Comparison of ENCODE assay signal across 9 cellular contexts in genomic region chr13:93226623-93227279, GRCh38. TPM values are rescaled to one million over a fixed set of nuclear protein-coding genes. Genes with fewer than 3 reads are reported as not detected.
A peak's percentile ranks its signal among the peaks of the same experiment; 100 is the strongest.
DNase-seq lines count a peak whose midpoint lies in the region; ATAC-seq and TF ChIP-seq lines count a peak whose summit lies in the region.
"Had no signal": no experiment of that assay in that cellular context is flagged by ENCODE, and none has a peak within 500 bp of the region (broad histone marks: within the 10 kb centered on the region; RNA-seq: fewer than 3 reads in every experiment).

GPC6 (plus strand) TSS chr13:93226807.

- no peak for TF ChIP-seq CTCF in H9 (conservative IDR thresholded peaks at IDR 0.05)
- no peak for TF ChIP-seq CTCF in cardiac fibroblast (IDR thresholded peaks at IDR 0.05; ENCODE audit: low read depth, low read length)
- no peak for TF ChIP-seq CTCF in suprapubic skin (IDR thresholded peaks at IDR 0.05)

- peaks cover 5% of the 10 kb centered on the region; the same call in 1 of the 2 replicates for H3K79me2 ChIP-seq in H9 (ENCODE audit: insufficient read depth, low read length)

- no peak within 1 kb of the TSS for H3K4ac ChIP-seq in H9 (ENCODE audit: low read depth, low read length)

- H3T11ph ChIP-seq in H9 (ENCODE audit: low read length) = no peak within 1 kb of the TSS

- H3K79me1 ChIP-seq in H9 (ENCODE audit: insufficient read depth, low read depth, low read length, poor library complexity, severe bottlenecking) = no peaks in the 10 kb centered on the region

- no peak within 1 kb of the TSS for H3K56ac ChIP-seq in H9 (ENCODE audit: insufficient read length, low read depth, low read length)

- peak within 1 kb of the TSS; percentile 67 for H3K18ac ChIP-seq in H9 (ENCODE audit: insufficient read length, low read depth, low read length)

- peak within 1 kb of the TSS; percentile 73 for H3K14ac ChIP-seq in H9 (ENCODE audit: insufficient read depth, low read length)

- TF ChIP-seq EP300 in suprapubic skin (IDR thresholded peaks at IDR 0.05) = no peak

- no peaks in the 10 kb centered on the region for H3K9me3 ChIP-seq in H9 (ENCODE audit: control insufficient read depth, low read depth, low read length)
- H3K9me3 ChIP-seq in suprapubic skin = no peaks in the 10 kb centered on the region

- DNase-seq in H9 = peak; percentile 61
- peak; percentile 69 for DNase-seq in NCI-H446 treated with DMSO at 0.1 percent for 48 hours (lab: John Stamatoyannopoulos, UW)
- DNase-seq in cardiac fibroblast (ENCODE audit: low read depth in 2 of 2) = peak; percentile 87 to 96
- DNase-seq in kidney glomerular epithelial cell (lab: John Stamatoyannopoulos, UW) = peak; percentile 84
- DNase-seq in suprapubic skin (ENCODE audit: low spot score in 2 of 2) = no peak
- DNase-seq in middle frontal gyrus (ENCODE audit: extremely low spot score, low spot score) = no peak
- no peak for DNase-seq in germinal center (ENCODE audit: low spot score)

- peak within 1 kb of the TSS; percentile 99 for H3K4me2 ChIP-seq in H9 (ENCODE audit: insufficient read depth, insufficient read length, low read length)

- peaks cover 1% of the 10 kb centered on the region for H3K27me3 Mint-ChIP-seq in H9 (ENCODE audit: low read depth)

- no peak within 1 kb of the TSS for H2BK120ac ChIP-seq in H9 (ENCODE audit: low read depth, low read length, poor library complexity, severe bottlenecking)

- no peaks in the 10 kb centered on the region for H4K20me1 ChIP-seq in H9 (ENCODE audit: control insufficient read depth, insufficient read depth, insufficient read length)

- H3K27me3 ChIP-seq in H9 (ENCODE audit: insufficient read depth, low read length) (no peaks in the 10 kb centered on the region), suprapubic skin (peaks cover 17% of the 10 kb centered on the region)

- no peak within 1 kb of the TSS for H2BK20ac ChIP-seq in H9 (ENCODE audit: low read depth, low read length, poor library complexity, severe bottlenecking)

- peak within 1 kb of the TSS; percentile 92 to 96 for H3K4me3 Mint-ChIP-seq in H9

- H3K4me1 ChIP-seq in H9 (ENCODE audit: insufficient read depth, low read length) (peaks cover 3% of the 10 kb centered on the region; the same call in 1 of the 2 replicates), suprapubic skin (peaks cover 23% of the 10 kb centered on the region)

- peaks cover 0 to 6% (median 0%) of the 10 kb centered on the region in 3 experiments; a peak in 3 of 7 replicates for H3K36me3 Mint-ChIP-seq in H9 (ENCODE audit: insufficient read depth in 1 of 3, low read depth in 3 of 3)

- H3K9ac ChIP-seq in H9 (ENCODE audit: extremely low read depth, insufficient read length, low read length) = peak within 1 kb of the TSS; percentile 91

- H3K4me1 Mint-ChIP-seq in H9 = peaks cover 68 to 70% of the 10 kb centered on the region in 2 experiments

- H3K27ac Mint-ChIP-seq in H9 = peak within 1 kb of the TSS; percentile 76 to 96 (median 94)

- H4K5ac ChIP-seq in H9 (ENCODE audit: insufficient read length, low read depth, low read length) = peak within 1 kb of the TSS; percentile 31

- peaks cover 0 to 2% of the 10 kb centered on the region in 2 experiments; a peak in 1 of 5 replicates for H3K9me3 Mint-ChIP-seq in H9

- no peak for TF ChIP-seq POLR2A in suprapubic skin (IDR thresholded peaks at IDR 0.05)

- no CpG with 5 or more reads among the region's 31 CpGs for WGBS in H9 (ENCODE audit: extremely low coverage, insufficient read length, low lambda C conversion rate)
- WGBS in suprapubic skin = 2% methylated on average over 31 of the region's 31 CpGs

- no peak within 1 kb of the TSS for H2BK12ac ChIP-seq in H9 (ENCODE audit: insufficient read length, low read depth, low read length)

- no peak within 1 kb of the TSS for H2BK15ac ChIP-seq in H9 (ENCODE audit: low read depth, low read length)

- peak within 1 kb of the TSS; percentile 44 for H2AFZ ChIP-seq in H9 (ENCODE audit: low read length)

- H2BK5ac ChIP-seq in H9 (ENCODE audit: insufficient read length, low read length) = no peak within 1 kb of the TSS

- peaks cover 17% of the 10 kb centered on the region for H3K23me2 ChIP-seq in H9 (ENCODE audit: insufficient read length, low read depth, low read length, poor library complexity, severe bottlenecking)

- no peak within 1 kb of the TSS for H2AK5ac ChIP-seq in H9 (ENCODE audit: insufficient read length, low read length)

- H4K8ac ChIP-seq in H9 (replicated peaks; ENCODE audit: insufficient read length, low read depth, low read length) = no peak within 1 kb of the TSS

- no peak for ATAC-seq in GM18502 (IDR thresholded peaks at IDR 0.05; ENCODE audit: poor library complexity, unreplicated experiment)

- no peak within 1 kb of the TSS for H3K23ac ChIP-seq in H9 (ENCODE audit: insufficient read length, low read depth, low read length)

- no peaks in the 10 kb centered on the region for H3K36me3 ChIP-seq in suprapubic skin

- H3K27ac ChIP-seq in H9 (ENCODE audit: insufficient read length, low read depth, low read length) = no peak within 1 kb of the TSS
- peak within 1 kb of the TSS; percentile 64 for H3K27ac ChIP-seq in suprapubic skin

- peak within 1 kb of the TSS; percentile 63 to 93 for H3K4me3 ChIP-seq in cardiac fibroblast (replicated peaks in 1 of 2; ENCODE audit: low read depth in 2 of 2, low read length in 2 of 2)
- peak within 1 kb of the TSS; percentile 54 for H3K4me3 ChIP-seq in suprapubic skin

- H4K91ac ChIP-seq in H9 (ENCODE audit: insufficient read length, low read depth, low read length) = no peak within 1 kb of the TSS

RNA-seq across cellular contexts. Expression of gene GPC6, which starts in this region (rescaled TPM):
- 15.6 and 16.1 TPM in 2 replicates for total RNA-seq in H9 (2021)
- 1 to 10 TPM; 2.7 to 5.7 (median 4.4) TPM for total RNA-seq in suprapubic skin
- total RNA-seq: T-helper 2 cell treated with Interferon-gamma antibody and Interleukin-4, amounts not matched to agents 100 ng/mL and 5 ng/mL, for 36 hours had no signal

Comparison
In these comparisons a context has a peak if more than half of its experiments do, and no peak if none do; other contexts are left out.
1. DNase-seq: peak in H9 (single experiment), NCI-H446 treated with DMSO at 0.1 percent for 48 hours (single experiment), cardiac fibroblast (2 of 2) and kidney glomerular epithelial cell (single experiment); none in suprapubic skin (0 of 2), middle frontal gyrus (single experiment) and germinal center (single experiment).